Comparison of ENCODE assay signal across 2 cellular contexts in genomic region chr9:13268469-13268868, GRCh38.
TF ChIP-seq lines count a peak whose summit lies in the region.

No MANE protein-coding gene starts in this region.

TF ChIP-seq in IMR-90, 13 proteins besides CTCF, POLR2A, EP300 and RAD21 (continued from another document):
- TF ChIP-seq ELK1 (IDR thresholded peaks at IDR 0.05; ENCODE audit: borderline replicate concordance, low read depth, low read length) (no peak), RCOR1 (IDR thresholded peaks at IDR 0.05; ENCODE audit: insufficient replicate concordance, low read length) (peak; percentile 88), FOS (IDR thresholded peaks at IDR 0.05; ENCODE audit: low read depth, low read length) (peak; percentile 33; the same call in 1 of the 2 replicates), USF2 (IDR thresholded peaks at IDR 0.05; ENCODE audit: low read depth, low read length) (no peak), NFE2L2 (IDR thresholded peaks at IDR 0.05; ENCODE audit: low read depth, low read length) (no peak), MXI1 (IDR thresholded peaks at IDR 0.05; ENCODE audit: borderline replicate concordance, low read depth, low read length) (no peak), SMC3 (IDR thresholded peaks at IDR 0.05; ENCODE audit: low read depth, low read length) (no peak), RFX5 (IDR thresholded peaks at IDR 0.05; ENCODE audit: low read depth, low read length) (no peak), MAFK (IDR thresholded peaks at IDR 0.05; ENCODE audit: low read depth, low read length) (no peak), MAZ (IDR thresholded peaks at IDR 0.05; ENCODE audit: borderline replicate concordance, low read depth, low read length) (no peak), CEBPB (IDR thresholded peaks at IDR 0.05; ENCODE audit: low read depth, low read length) (no peak)
TF ChIP-seq in IMR-90: peak in this region for 2.

TF ChIP-seq in GM23338, 12 proteins besides CTCF, POLR2A, EP300 and RAD21 (continued from another document):
- no peak for TF ChIP-seq REST (IDR thresholded peaks at IDR 0.05; ENCODE audit: unreplicated experiment)
- TF ChIP-seq EZH2phosphoT487 (IDR thresholded peaks at IDR 0.05; ENCODE audit: unreplicated experiment), result no peak
- no peak for TF ChIP-seq POLR2AphosphoS5 (IDR thresholded peaks at IDR 0.05; ENCODE audit: low read depth)
- TF ChIP-seq ZNF462 (CRISPR knock-in tag; IDR thresholded peaks at IDR 0.05), result no peak
- TF ChIP-seq, protein P1, sequence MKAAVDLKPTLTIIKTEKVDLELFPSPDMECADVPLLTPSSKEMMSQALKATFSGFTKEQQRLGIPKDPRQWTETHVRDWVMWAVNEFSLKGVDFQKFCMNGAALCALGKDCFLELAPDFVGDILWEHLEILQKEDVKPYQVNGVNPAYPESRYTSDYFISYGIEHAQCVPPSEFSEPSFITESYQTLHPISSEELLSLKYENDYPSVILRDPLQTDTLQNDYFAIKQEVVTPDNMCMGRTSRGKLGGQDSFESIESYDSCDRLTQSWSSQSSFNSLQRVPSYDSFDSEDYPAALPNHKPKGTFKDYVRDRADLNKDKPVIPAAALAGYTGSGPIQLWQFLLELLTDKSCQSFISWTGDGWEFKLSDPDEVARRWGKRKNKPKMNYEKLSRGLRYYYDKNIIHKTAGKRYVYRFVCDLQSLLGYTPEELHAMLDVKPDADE (IDR thresholded peaks at IDR 0.05), result no peak
